Comparison of ENCODE assay signal across 1 cellular context in the genomic region with DNA sequence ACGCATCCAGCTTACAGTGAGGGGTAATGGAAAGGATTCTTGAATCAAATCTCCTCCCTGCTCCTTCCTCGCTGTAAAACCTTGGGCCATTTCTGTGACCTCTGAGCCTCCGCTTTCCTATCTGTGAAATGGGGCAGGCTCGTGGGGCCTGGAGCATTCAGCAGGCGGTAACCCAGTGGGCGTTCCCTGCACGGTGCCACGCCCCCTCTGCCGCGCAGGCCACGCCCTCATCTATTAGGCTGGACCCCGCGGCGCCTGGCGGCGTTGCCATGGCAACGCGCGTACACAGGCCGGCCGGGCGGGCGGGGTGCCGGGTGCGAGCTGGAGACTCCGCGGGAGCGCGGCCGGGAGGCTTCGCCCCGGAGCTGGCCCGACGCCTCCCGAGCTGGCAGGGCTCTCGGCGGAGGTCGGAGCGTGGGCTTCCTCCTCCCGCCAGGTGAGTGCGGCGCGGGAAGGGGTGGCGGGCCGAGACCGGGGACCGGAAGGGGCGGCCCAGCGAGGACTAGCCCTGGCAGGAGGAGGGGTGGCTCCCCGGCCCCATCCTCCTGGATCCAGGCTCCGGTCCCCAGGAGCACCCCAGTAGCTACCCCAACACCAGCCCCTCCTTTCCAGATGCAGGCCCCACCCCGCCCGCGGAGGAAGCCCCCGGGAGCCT.
TF ChIP-seq lines count a peak whose summit lies in the region.

Gene FHAD1, plus strand, starts transcription at position 264 of the 655 bp plus-strand sequence. CDS start 4,562 bp downstream, outside the sequence.

TF ChIP-seq in GM12878, 131 proteins besides CTCF, POLR2A, EP300 and RAD21 (continued from another document):
- TF ChIP-seq ZNF687 (IDR thresholded peaks at IDR 0.05) (peak; percentile 38; the same call in 1 of the 2 replicates), STAT1 (conservative IDR thresholded peaks at IDR 0.05) (no peak), SIN3A (IDR thresholded peaks at IDR 0.05; ENCODE audit: low read depth, low read length) (0 out of 2 replicates have a peak, but pooled peaks have one; percentile 38), NR2C2 (IDR thresholded peaks at IDR 0.05; ENCODE audit: borderline replicate concordance, control insufficient read depth, insufficient read length, low read depth) (no peak), ZNF207 (IDR thresholded peaks at IDR 0.05; ENCODE audit: borderline replicate concordance) (peak; percentile 35; the same call in 1 of the 2 replicates), HCFC1 (IDR thresholded peaks at IDR 0.05; ENCODE audit: low read length) (peak; percentile 14; the same call in 1 of the 2 replicates), ESRRA (IDR thresholded peaks at IDR 0.05; ENCODE audit: low read length) (peak; percentile 63; the same call in 1 of the 2 replicates), BMI1 (IDR thresholded peaks at IDR 0.05; ENCODE audit: borderline replicate concordance) (peak; percentile 96), KLF5 (IDR thresholded peaks at IDR 0.05; ENCODE audit: partially characterized antibody) (peak; percentile 39), PAX5 (IDR thresholded peaks at IDR 0.05; ENCODE audit: borderline replicate concordance, low read depth, low read length) (0 out of 2 replicates have a peak, but pooled peaks have one; percentile 10), DPF2 (IDR thresholded peaks at IDR 0.05) (peak; percentile 70; the same call in 1 of the 2 replicates), IRF5 (IDR thresholded peaks at IDR 0.05; ENCODE audit: borderline replicate concordance) (no peak), LARP7 (IDR thresholded peaks at IDR 0.05) (peak; percentile 96), YY1 (IDR thresholded peaks at IDR 0.05; ENCODE audit: low read depth, low read length) (peak; percentile 83), SPI1 (IDR thresholded peaks at IDR 0.05; ENCODE audit: borderline replicate concordance, insufficient read depth, low read depth, low read length) (no peak), RCOR1 (conservative IDR thresholded peaks at IDR 0.05; ENCODE audit: low read depth, low read length) (0 out of 2 replicates have a peak, but pooled peaks have one; percentile 33), ZNF217 (IDR thresholded peaks at IDR 0.05) (0 out of 2 replicates have a peak, but pooled peaks have one; percentile 57), RB1 (IDR thresholded peaks at IDR 0.05; ENCODE audit: borderline replicate concordance) (peak; percentile 62; the same call in 1 of the 2 replicates)
- TF ChIP-seq, protein P1, sequence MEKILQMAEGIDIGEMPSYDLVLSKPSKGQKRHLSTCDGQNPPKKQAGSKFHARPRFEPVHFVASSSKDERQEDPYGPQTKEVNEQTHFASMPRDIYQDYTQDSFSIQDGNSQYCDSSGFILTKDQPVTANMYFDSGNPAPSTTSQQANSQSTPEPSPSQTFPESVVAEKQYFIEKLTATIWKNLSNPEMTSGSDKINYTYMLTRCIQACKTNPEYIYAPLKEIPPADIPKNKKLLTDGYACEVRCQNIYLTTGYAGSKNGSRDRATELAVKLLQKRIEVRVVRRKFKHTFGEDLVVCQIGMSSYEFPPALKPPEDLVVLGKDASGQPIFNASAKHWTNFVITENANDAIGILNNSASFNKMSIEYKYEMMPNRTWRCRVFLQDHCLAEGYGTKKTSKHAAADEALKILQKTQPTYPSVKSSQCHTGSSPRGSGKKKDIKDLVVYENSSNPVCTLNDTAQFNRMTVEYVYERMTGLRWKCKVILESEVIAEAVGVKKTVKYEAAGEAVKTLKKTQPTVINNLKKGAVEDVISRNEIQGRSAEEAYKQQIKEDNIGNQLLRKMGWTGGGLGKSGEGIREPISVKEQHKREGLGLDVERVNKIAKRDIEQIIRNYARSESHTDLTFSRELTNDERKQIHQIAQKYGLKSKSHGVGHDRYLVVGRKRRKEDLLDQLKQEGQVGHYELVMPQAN (conservative IDR thresholded peaks at IDR 0.05): peak; percentile 75
